ENCODE assay signal across 24 cellular contexts in the genomic region with DNA sequence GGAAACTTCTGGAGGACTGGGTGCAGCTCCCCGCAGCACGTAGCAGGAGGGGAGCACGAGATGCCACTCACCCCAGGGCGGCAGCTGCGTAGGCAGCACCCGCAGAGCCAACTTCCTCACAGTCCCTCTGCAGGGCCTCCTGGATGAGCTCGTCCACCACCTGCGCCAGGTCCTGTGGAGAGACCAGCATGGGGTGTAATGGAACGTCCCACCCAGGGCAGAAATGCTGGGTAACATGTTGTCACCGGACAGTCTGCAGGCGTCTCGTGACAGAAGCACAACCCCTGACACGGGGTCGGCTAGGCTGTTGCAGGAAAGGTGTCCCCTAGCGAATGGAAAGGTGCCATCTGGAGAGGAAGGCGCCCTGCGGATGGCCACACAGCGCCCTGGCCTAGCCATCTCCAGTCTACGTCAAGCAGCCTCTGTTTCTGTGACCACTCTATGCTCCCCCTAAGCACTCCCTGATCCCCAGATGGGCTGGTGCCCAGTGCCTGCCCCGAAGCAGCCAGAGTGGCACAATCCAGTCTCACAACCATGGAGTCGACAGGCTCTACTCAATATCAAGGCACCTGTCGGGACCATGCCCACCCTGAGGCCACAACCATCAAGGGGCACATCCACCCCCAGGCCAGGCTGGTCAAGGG.
"Had no signal": no experiment of that assay in that cellular context is flagged by ENCODE, and none has a peak within 500 bp of the region (broad histone marks: within the 10 kb centered on the region; RNA-seq: fewer than 3 reads in every experiment).

No MANE protein-coding gene starts in this region.

- H3K9me3 Mint-ChIP-seq: activated B cell treated with CpG ODN at 0.5 μM for 24 hours; activated naive CD8-positive, alpha-beta T cell treated with anti-CD3 and anti-CD28 coated beads, Interleukin-2, amount 50 U/mL, for 24 hours; activated T-helper 1 cell treated with anti-CD3 and anti-CD28 coated beads, Interleukin-12 subunit alpha, Interleukin-12 subunit beta, Interleukin-2, Interleukin-4 antibody, amounts not matched to agents 30 ng/mL and 10 ng/mL and 1 ng/mL, durations not matched to agents 14 hours and 24 hours and 36 hours; memory B cell; natural killer cell treated with Interleukin-12 subunit alpha and Interleukin-12 subunit beta and Interleukin-15 and Interleukin-18, amount 100 ng/mL, for 72 hours; stimulated activated effector memory CD8-positive, alpha-beta T cell treated with anti-CD3 and anti-CD28 coated beads, Interleukin-12 subunit alpha, Interleukin-12 subunit beta, amount 100 ng/mL, for 72 hours; type B pancreatic cell had no signal

- DNase-seq: activated B cell treated with CpG ODN at 0.5 μM for 24 hours; activated CD4-positive, alpha-beta T cell treated with anti-CD3 and anti-CD28 coated beads for 4 hours; activated gamma-delta T cell; activated naive CD4-positive, alpha-beta T cell treated with anti-CD3 and anti-CD28 coated beads, Interleukin-2, amount 50 U/mL, for 16 hours; activated naive CD8-positive, alpha-beta T cell treated with anti-CD3 and anti-CD28 coated beads, Interleukin-2, amount 50 U/mL, for 24 hours; anterior cingulate cortex; body of pancreas; dermis blood vessel endothelial cell; effector CD8-positive, alpha-beta T cell; gastrocnemius medialis; hippocampal formation; kidney glomerular epithelial cell; pancreas; right lobe of liver; small intestine; T1000; testis had no signal

- H3K4me1 Mint-ChIP-seq: activated B cell treated with CpG ODN at 0.5 μM for 24 hours; activated naive CD8-positive, alpha-beta T cell treated with anti-CD3 and anti-CD28 coated beads, Interleukin-2, amount 50 U/mL, for 24 hours; memory B cell had no signal

- H3K27me3 ChIP-seq: body of pancreas, cardiac muscle cell, esophagus muscularis mucosa, gastrocnemius medialis, pancreas, right lobe of liver, testis had no signal

- H3K27ac Mint-ChIP-seq: activated B cell treated with CpG ODN at 0.5 μM for 24 hours; activated naive CD8-positive, alpha-beta T cell treated with anti-CD3 and anti-CD28 coated beads, Interleukin-2, amount 50 U/mL, for 24 hours; activated T-helper 1 cell treated with anti-CD3 and anti-CD28 coated beads, Interleukin-12 subunit alpha, Interleukin-12 subunit beta, Interleukin-2, Interleukin-4 antibody, amounts not matched to agents 30 ng/mL and 10 ng/mL and 1 ng/mL, durations not matched to agents 14 hours and 24 hours and 36 hours; memory B cell; natural killer cell treated with Interleukin-12 subunit alpha and Interleukin-12 subunit beta and Interleukin-15 and Interleukin-18, amount 100 ng/mL, for 72 hours; stimulated activated effector memory CD8-positive, alpha-beta T cell treated with anti-CD3 and anti-CD28 coated beads, Interleukin-12 subunit alpha, Interleukin-12 subunit beta, amount 100 ng/mL, for 72 hours; type B pancreatic cell had no signal

- H3K4me3 Mint-ChIP-seq: activated B cell treated with CpG ODN at 0.5 μM for 24 hours; activated naive CD8-positive, alpha-beta T cell treated with anti-CD3 and anti-CD28 coated beads, Interleukin-2, amount 50 U/mL, for 24 hours; activated T-helper 1 cell treated with anti-CD3 and anti-CD28 coated beads, Interleukin-12 subunit alpha, Interleukin-12 subunit beta, Interleukin-2, Interleukin-4 antibody, amounts not matched to agents 30 ng/mL and 10 ng/mL and 1 ng/mL, durations not matched to agents 14 hours and 24 hours and 36 hours; memory B cell; natural killer cell treated with Interleukin-12 subunit alpha and Interleukin-12 subunit beta and Interleukin-15 and Interleukin-18, amount 100 ng/mL, for 72 hours; stimulated activated effector memory CD8-positive, alpha-beta T cell treated with anti-CD3 and anti-CD28 coated beads, Interleukin-12 subunit alpha, Interleukin-12 subunit beta, amount 100 ng/mL, for 72 hours; type B pancreatic cell had no signal

- H3K9me3 ChIP-seq: body of pancreas, esophagus muscularis mucosa, gastrocnemius medialis, pancreas, right lobe of liver, testis had no signal

- H3K4me3 ChIP-seq: body of pancreas, cardiac muscle cell, esophagus muscularis mucosa, gastrocnemius medialis, pancreas, right lobe of liver, testis had no signal

- ATAC-seq: activated naive CD8-positive, alpha-beta T cell treated with anti-CD3 and anti-CD28 coated beads, Interleukin-2, amount 50 U/mL, for 24 hours; body of pancreas; gastrocnemius medialis; stimulated activated effector memory CD8-positive, alpha-beta T cell treated with anti-CD3 and anti-CD28 coated beads, Interleukin-12 subunit alpha, Interleukin-12 subunit beta, amount 100 ng/mL, for 72 hours had no signal

- H3K27ac ChIP-seq: body of pancreas, cardiac muscle cell, esophagus muscularis mucosa, gastrocnemius medialis, pancreas, right lobe of liver, testis had no signal

- H3K27me3 Mint-ChIP-seq: activated B cell treated with CpG ODN at 0.5 μM for 24 hours; activated naive CD8-positive, alpha-beta T cell treated with anti-CD3 and anti-CD28 coated beads, Interleukin-2, amount 50 U/mL, for 24 hours; memory B cell; natural killer cell treated with Interleukin-12 subunit alpha and Interleukin-12 subunit beta and Interleukin-15 and Interleukin-18, amount 100 ng/mL, for 72 hours; type B pancreatic cell had no signal

- H3K4me1 ChIP-seq: body of pancreas, esophagus muscularis mucosa, gastrocnemius medialis, pancreas, right lobe of liver, testis had no signal
